ENCODE assay signal across 8 cellular contexts in genomic region chr7:4776160-4776623, GRCh38. TPM values are rescaled to one million over a fixed set of nuclear protein-coding genes. Genes with fewer than 3 reads are reported as not detected.
DNase-seq lines count a peak whose midpoint lies in the region; ATAC-seq and TF ChIP-seq lines count a peak whose summit lies in the region.

No MANE protein-coding gene starts in this region.

- DNase-seq in HFFc6 (no peak), iPS DF 6.9 (ENCODE audit: low read depth, low spot score) (no peak), spleen (no peak), NCI-H82 treated with DMSO at 0.1 percent for 48 hours (lab: John Stamatoyannopoulos, UW; ENCODE audit: unreplicated experiment) (no peak), NCI-H1092 (lab: John Stamatoyannopoulos, UW) (no peak)
- no peak for DNase-seq in activated effector memory CD4-positive, alpha-beta T cell treated with anti-CD3 and anti-CD28 coated beads, Interleukin-2, amount 50 U/mL, for 16 hours

- H3K4me1 Mint-ChIP-seq in HFFc6 (ENCODE audit: low read depth) = peaks cover 26% of the 10 kb centered on the region
- peaks cover 14% of the 10 kb centered on the region for H3K4me1 Mint-ChIP-seq in activated T-helper 17 cell treated with anti-CD3 and anti-CD28 coated beads, Interleukin-2, amount 50 U/mL, for 72 hours

- H3K27ac Mint-ChIP-seq in HFFc6 = peak overlapping the region; percentile 99
- peak overlapping the region; percentile 99 for H3K27ac Mint-ChIP-seq in activated T-helper 17 cell treated with anti-CD3 and anti-CD28 coated beads, Interleukin-2, amount 50 U/mL, for 72 hours

- no CpG with 5 or more reads among the region's 16 CpGs for WGBS in iPS DF 6.9 (ENCODE audit: insufficient coverage, insufficient read length)
- WGBS in spleen, 5 donors = 38 to 46% (median 40%) methylated on average over 15 to 16 of the region's 16 CpGs

- H3K4me3 Mint-ChIP-seq in HFFc6 = peak overlapping the region; percentile 100
- peak overlapping the region; percentile 99 for H3K4me3 Mint-ChIP-seq in activated T-helper 17 cell treated with anti-CD3 and anti-CD28 coated beads, Interleukin-2, amount 50 U/mL, for 72 hours

- H3K27me3 Mint-ChIP-seq in HFFc6 (ENCODE audit: insufficient read depth) = peaks cover 13% of the 10 kb centered on the region
- no peaks in the 10 kb centered on the region for H3K27me3 Mint-ChIP-seq in activated T-helper 17 cell treated with anti-CD3 and anti-CD28 coated beads, Interleukin-2, amount 50 U/mL, for 72 hours

- no peaks in the 10 kb centered on the region for H3K9me3 Mint-ChIP-seq in HFFc6
- H3K9me3 Mint-ChIP-seq in activated T-helper 17 cell treated with anti-CD3 and anti-CD28 coated beads, Interleukin-2, amount 50 U/mL, for 72 hours = no peaks in the 10 kb centered on the region

- peaks cover 20% of the 10 kb centered on the region; the same call in 1 of the 2 replicates for H3K36me3 Mint-ChIP-seq in HFFc6 (ENCODE audit: low read depth)
- peaks cover 51% of the 10 kb centered on the region for H3K36me3 Mint-ChIP-seq in activated T-helper 17 cell treated with anti-CD3 and anti-CD28 coated beads, Interleukin-2, amount 50 U/mL, for 72 hours (ENCODE audit: low read depth)

- H3K4me3 ChIP-seq in iPS DF 6.9 (ENCODE audit: low read length) (peak overlapping the region; percentile 80; the same call in 1 of the 2 replicates), spleen (peak overlapping the region; percentile 83 to 97 (median 91))

- intact Hi-C loops in spleen (cut with DNase I; ENCODE audit: low total_unique reads) = no loop called here

- no peaks in the 10 kb centered on the region for H3K27me3 ChIP-seq in iPS DF 6.9 (ENCODE audit: control insufficient read depth, insufficient read depth, low read length)
- no peaks in the 10 kb centered on the region for H3K27me3 ChIP-seq in spleen (replicated peaks in 1 of 7)

- H3K4me1 ChIP-seq in iPS DF 6.9 (ENCODE audit: control insufficient read depth, insufficient read depth, low read length) = peaks cover 2% of the 10 kb centered on the region; the same call in 1 of the 2 replicates
- peaks cover 20 to 60% (median 42%) of the 10 kb centered on the region in 6 donors for H3K4me1 ChIP-seq in spleen

- H3K27ac ChIP-seq in iPS DF 6.9 (ENCODE audit: low read length) = no peak overlapping the region
- peak overlapping the region; percentile 93 to 98 (median 98) for H3K27ac ChIP-seq in spleen

- TF ChIP-seq POLR2A in spleen (IDR thresholded peaks at IDR 0.05) = no peak

- H3K36me3 ChIP-seq in iPS DF 6.9 (ENCODE audit: control insufficient read depth, insufficient read depth, low read length) (peaks cover 3% of the 10 kb centered on the region; the same call in 1 of the 2 replicates), spleen (peaks cover under 1 to 46% (median 13%) of the 10 kb centered on the region in 6 donors)

- TF ChIP-seq CTCF in HFFc6 (IDR thresholded peaks at IDR 0.05) (no peak), spleen (IDR thresholded peaks at IDR 0.05 in 8 of 11, conservative IDR thresholded peaks at IDR 0.05 in 3 of 11) (no peak)

- ATAC-seq in activated T-helper 17 cell treated with anti-CD3 and anti-CD28 coated beads, Interleukin-2, amount 50 U/mL, for 72 hours (replicated peaks) = peak; percentile 8
- no peak for ATAC-seq in GM19463 (IDR thresholded peaks at IDR 0.05; ENCODE audit: unreplicated experiment)

- H3K9me3 ChIP-seq in iPS DF 6.9 (ENCODE audit: control insufficient read depth, insufficient read depth, low read length) (no peaks in the 10 kb centered on the region), spleen (no peaks in the 10 kb centered on the region)

RNA-seq across cellular contexts. Expression of gene AP5Z1, which starts 0.8 kb away (rescaled TPM):
- 10 to 100 TPM; 39.8 to 50.4 (median 42.1) TPM for total RNA-seq in HFFc6 (2021; fragmentation: NEBNext Ultra II Directional; extraction: Animal tissue kit (Norgen Biotek cat#: 25700))
- 10 to 100 TPM; 38.7 to 51.9 TPM for total RNA-seq in activated T-helper 17 cell treated with anti-CD3 and anti-CD28 coated beads, Interleukin-2, amount 50 U/mL, for 72 hours
- 10 to 100 TPM; 39.3 to 72.7 (median 62.8) TPM for total RNA-seq in spleen
- 100 to 1,000 TPM in 2 of 3 donors, 10 to 100 TPM in 1; 62.9 to 156 (median 139) TPM for polyA plus RNA-seq in spleen
